Comparison of ENCODE assay signal across 8 cellular contexts in genomic region chr2:231924889-231925275, GRCh38. TPM values are rescaled to one million over a fixed set of nuclear protein-coding genes. Genes with fewer than 3 reads are reported as not detected.
DNase-seq lines count a peak whose midpoint lies in the region; ATAC-seq and TF ChIP-seq lines count a peak whose summit lies in the region.

No MANE protein-coding gene starts in this region.

- H3K27ac ChIP-seq in right atrium auricular region (no peak overlapping the region), lower lobe of right lung (no peak overlapping the region), aorta (ENCODE audit: low read depth in 1 of 2, low read length in 2 of 2) (no peak overlapping the region)

- no peaks in the 10 kb centered on the region for H3K36me3 Mint-ChIP-seq in activated naive CD8-positive, alpha-beta T cell treated with anti-CD3 and anti-CD28 coated beads, Interleukin-2, amount 10 ng/mL, durations not matched to agents 7 days and 5 days

- POLR2A ChIA-PET in activated naive CD8-positive, alpha-beta T cell treated with anti-CD3 and anti-CD28 coated beads, Interleukin-2, amount 10 ng/mL, durations not matched to agents 7 days and 5 days (lab: Charles Lee): no interaction called here

- no peaks in the 10 kb centered on the region for H3K9me3 Mint-ChIP-seq in activated naive CD8-positive, alpha-beta T cell treated with anti-CD3 and anti-CD28 coated beads, Interleukin-2, amount 10 ng/mL, durations not matched to agents 7 days and 5 days

- intact Hi-C loops in Right ventricle myocardium superior (cut with DNase I) (loop anchor here (2.0 to 5.0 kb wide), 2 partner anchors 18 to 217 kb away; no protein-coding TSS in a partner anchor), lower lobe of right lung (cut with DNase I) (loop anchor here (10.0 kb wide), 1 partner anchor 220 kb away; no protein-coding TSS in a partner anchor), aorta (cut with DNase I) (loop anchor here (1.0 to 10.0 kb wide), 5 partner anchors 217 to 517 kb away; no protein-coding TSS in a partner anchor), posterior vena cava (cut with DNase I) (loop anchor here (5.0 to 10.0 kb wide), 3 partner anchors 210 to 402 kb away; no protein-coding TSS in a partner anchor)

- peaks cover 15% of the 10 kb centered on the region for H3K4me1 Mint-ChIP-seq in activated naive CD8-positive, alpha-beta T cell treated with anti-CD3 and anti-CD28 coated beads, Interleukin-2, amount 10 ng/mL, durations not matched to agents 7 days and 5 days

- peaks cover 8 to 12% of the 10 kb centered on the region in 2 donors for H3K27me3 ChIP-seq in right atrium auricular region
- peaks cover 69% of the 10 kb centered on the region for H3K27me3 ChIP-seq in lower lobe of right lung (ENCODE audit: low read depth)
- H3K27me3 ChIP-seq in aorta (ENCODE audit: control insufficient read depth in 1 of 2, insufficient read depth in 2 of 2, low read length in 1 of 2): peaks cover 0 to 2% of the 10 kb centered on the region in 2 donors

- WGBS in aorta, 2 donors: 30 to 33% methylated on average over 8 of the region's 8 CpGs

- TF ChIP-seq CTCF in right atrium auricular region (IDR thresholded peaks at IDR 0.05) (no peak), lower lobe of right lung (IDR thresholded peaks at IDR 0.05) (no peak)

- H3K27ac Mint-ChIP-seq in activated naive CD8-positive, alpha-beta T cell treated with anti-CD3 and anti-CD28 coated beads, Interleukin-2, amount 10 ng/mL, durations not matched to agents 7 days and 5 days: peak overlapping the region; percentile 21

- H3K9me3 ChIP-seq in right atrium auricular region (no peaks in the 10 kb centered on the region), lower lobe of right lung (no peaks in the 10 kb centered on the region), aorta (ENCODE audit: control insufficient read depth, low read length) (no peaks in the 10 kb centered on the region)

- peaks cover 39% of the 10 kb centered on the region for H3K27me3 Mint-ChIP-seq in activated naive CD8-positive, alpha-beta T cell treated with anti-CD3 and anti-CD28 coated beads, Interleukin-2, amount 10 ng/mL, durations not matched to agents 7 days and 5 days

- ATAC-seq in Right ventricle myocardium superior (ENCODE audit: poor library complexity) (no peak), lower lobe of right lung (no peak), aorta (ENCODE audit: low FRiP score) (no peak)
- ATAC-seq in activated naive CD8-positive, alpha-beta T cell treated with anti-CD3 and anti-CD28 coated beads, Interleukin-2, amount 10 ng/mL, durations not matched to agents 7 days and 5 days (ENCODE audit: low read depth): no peak

- H3K4me1 ChIP-seq in right atrium auricular region (peaks cover 0 to 27% of the 10 kb centered on the region in 2 donors), lower lobe of right lung (peaks cover 25% of the 10 kb centered on the region), aorta (ENCODE audit: control insufficient read depth in 1 of 2, insufficient read depth in 2 of 2, low read length in 2 of 2) (no peaks in the 10 kb centered on the region)

- peak overlapping the region; percentile 7 to 44 for H3K4me3 ChIP-seq in right atrium auricular region
- peak overlapping the region; percentile 50 for H3K4me3 ChIP-seq in lower lobe of right lung
- H3K4me3 ChIP-seq in aorta (ENCODE audit: low read length in 2 of 2): no peak overlapping the region

- DNase-seq in right atrium auricular region (ENCODE audit: low spot score) (no peak), Right ventricle myocardium superior (no peak), lower lobe of right lung (peak; percentile 28), aorta (peak; percentile 28 to 53), putamen (ENCODE audit: low spot score) (no peak), posterior vena cava (ENCODE audit: low spot score) (no peak), amniotic stem cell (lab: John Stamatoyannopoulos, UW) (no peak)
- DNase-seq in activated naive CD8-positive, alpha-beta T cell treated with anti-CD3 and anti-CD28 coated beads, Interleukin-2, amount 10 ng/mL, durations not matched to agents 7 days and 5 days: no peak

- H3K36me3 ChIP-seq in right atrium auricular region (no peaks in the 10 kb centered on the region), lower lobe of right lung (no peaks in the 10 kb centered on the region), aorta (ENCODE audit: control insufficient read depth in 1 of 2, insufficient read depth in 2 of 2, low read length in 1 of 2) (no peaks in the 10 kb centered on the region)

- peak overlapping the region; percentile 68 for H3K4me3 Mint-ChIP-seq in activated naive CD8-positive, alpha-beta T cell treated with anti-CD3 and anti-CD28 coated beads, Interleukin-2, amount 10 ng/mL, durations not matched to agents 7 days and 5 days

RNA-seq across cellular contexts. Expression of gene NPPC, which starts 1.3 kb away (rescaled TPM):
- total RNA-seq in right atrium auricular region (1 to 10 TPM in 1 of 2 donors, under 1 TPM in 1; 0.82 to 1.1 TPM), Right ventricle myocardium superior (7.7 TPM), lower lobe of right lung (not detected), aorta (under 1 TPM in 1 of 2 donors, not detected in 1; 0.49 TPM), posterior vena cava (1 to 10 TPM in 1 of 2 donors, under 1 TPM in 1; 0.93 to 9.2 TPM)
- under 1 TPM; 0.40 to 0.89 TPM for total RNA-seq in activated naive CD8-positive, alpha-beta T cell treated with anti-CD3 and anti-CD28 coated beads, Interleukin-2, amount 10 ng/mL, durations not matched to agents 7 days and 5 days
- under 1 TPM; 0.36 to 0.88 TPM for polyA plus RNA-seq in aorta

RNA-seq across cellular contexts. Expression of gene DIS3L2, which starts 36.6 kb away (rescaled TPM):
- total RNA-seq in right atrium auricular region: 10 to 100 TPM; 19.6 to 22.1 TPM
- total RNA-seq in Right ventricle myocardium superior: 17.6 TPM
- total RNA-seq in activated naive CD8-positive, alpha-beta T cell treated with anti-CD3 and anti-CD28 coated beads, Interleukin-2, amount 10 ng/mL, durations not matched to agents 7 days and 5 days: 10 to 100 TPM; 39.8 to 39.9 TPM
- total RNA-seq in lower lobe of right lung: 34.4 TPM
- 10 to 100 TPM; 28.4 to 40.0 TPM for total RNA-seq in aorta
- 10 to 100 TPM; 10.6 to 15.1 TPM for polyA plus RNA-seq in aorta
- 10 to 100 TPM; 21.7 to 22.2 TPM for total RNA-seq in posterior vena cava

Comparison
In these comparisons a context has a peak if more than half of its experiments do, and no peak if none do; other contexts are left out.
1. DNase-seq: peak in lower lobe of right lung (single experiment) and aorta (2 of 2); none in right atrium auricular region (single experiment), Right ventricle myocardium superior (single experiment), activated naive CD8-positive, alpha-beta T cell treated with anti-CD3 and anti-CD28 coated beads, Interleukin-2, amount 10 ng/mL, durations not matched to agents 7 days and 5 days (single experiment), putamen (single experiment), posterior vena cava (single experiment) and amniotic stem cell (single experiment).
2. H3K4me3 ChIP-seq: peak in right atrium auricular region (2 of 2) and lower lobe of right lung (single experiment); none in aorta (0 of 2).